Comparison of ENCODE assay signal across 22 cellular contexts in the genomic region with DNA sequence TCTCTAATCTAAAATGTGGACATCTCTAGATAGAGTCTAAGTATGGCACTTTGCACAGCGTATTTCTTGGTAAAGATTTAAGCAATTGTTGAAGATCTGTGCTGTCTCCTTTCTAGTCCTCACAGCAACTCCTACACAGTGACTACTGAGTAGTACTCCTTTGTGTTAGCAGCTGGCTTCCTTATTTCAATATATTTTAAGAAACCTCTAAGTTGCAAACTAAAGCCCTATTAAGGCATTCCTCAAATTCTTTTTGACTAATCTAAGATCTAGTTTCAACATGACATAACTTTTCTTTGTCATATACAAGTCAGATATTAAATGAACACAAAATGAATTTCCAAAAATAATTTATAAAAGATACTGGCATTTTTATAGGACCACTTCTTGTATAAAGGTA.
DNase-seq lines count a peak whose midpoint lies in the region; ATAC-seq and TF ChIP-seq lines count a peak whose summit lies in the region.
"Had no signal": no experiment of that assay in that cellular context is flagged by ENCODE, and none has a peak within 500 bp of the region (broad histone marks: within the 10 kb centered on the region; RNA-seq: fewer than 3 reads in every experiment).

No MANE protein-coding gene starts in this region.

- no peaks in the 10 kb centered on the region for H3K4me1 Mint-ChIP-seq in stimulated activated memory B cell treated with anti-CD40 and anti-IgM and Interleukin-4, amounts not matched to agents 10 μg/mL and 1 μg/mL and 100 μg/mL, for 72 hours
- H3K4me1 Mint-ChIP-seq: CD14-positive monocyte had no signal

- no peak for TF ChIP-seq CTCF in fibroblast of mammary gland (conservative IDR thresholded peaks at IDR 0.05; ENCODE audit: control insufficient read depth, insufficient read depth, low read depth, low read length)

- no peak for ATAC-seq in HG03432 (IDR thresholded peaks at IDR 0.05; ENCODE audit: unreplicated experiment)
- ATAC-seq in GM21619 (IDR thresholded peaks at IDR 0.05; ENCODE audit: unreplicated experiment), result no peak
- ATAC-seq in stimulated activated memory B cell treated with anti-CD40 and anti-IgM and Interleukin-4, amounts not matched to agents 10 μg/mL and 1 μg/mL and 100 μg/mL, for 72 hours, result no peak
- ATAC-seq: GM23338; left ventricle myocardium superior; naive thymus-derived CD4-positive, alpha-beta T cell; psoas muscle had no signal

- H3K27ac Mint-ChIP-seq in stimulated activated memory B cell treated with anti-CD40 and anti-IgM and Interleukin-4, amounts not matched to agents 10 μg/mL and 1 μg/mL and 100 μg/mL, for 72 hours, result no peak overlapping the region
- H3K27ac Mint-ChIP-seq: activated naive CD4-positive, alpha-beta T cell treated with anti-CD3 and anti-CD28 coated beads for 36 hours; CD14-positive monocyte; naive thymus-derived CD4-positive, alpha-beta T cell had no signal

- H3K36me3 Mint-ChIP-seq in stimulated activated memory B cell treated with anti-CD40 and anti-IgM and Interleukin-4, amounts not matched to agents 10 μg/mL and 1 μg/mL and 100 μg/mL, for 72 hours, result no peaks in the 10 kb centered on the region
- H3K36me3 Mint-ChIP-seq: CD14-positive monocyte; naive thymus-derived CD4-positive, alpha-beta T cell had no signal

- peak; percentile 70 for DNase-seq in EL
- peak; percentile 17 for DNase-seq in OCI-M1 (lab: John Stamatoyannopoulos, UW)
- peak; percentile 48 for DNase-seq in fibroblast of mammary gland (ENCODE audit: low read depth)
- peak; percentile 7 for DNase-seq in putamen (ENCODE audit: low spot score)
- DNase-seq in NCI-H2081 (lab: John Stamatoyannopoulos, UW), result no peak
- DNase-seq: activated CD8-positive, alpha-beta memory T cell treated with anti-CD3 and anti-CD28 coated beads, Interleukin-2, amount 50 U/mL, for 48 hours; activated naive CD4-positive, alpha-beta T cell treated with anti-CD3 and anti-CD28 coated beads for 36 hours; brain microvascular endothelial cell; DMS79 treated with DMSO at 0.1 percent for 48 hours; esophagus squamous epithelium; left ventricle myocardium superior; naive thymus-derived CD4-positive, alpha-beta T cell; NCI-H1105 treated with DMSO at 0.1 percent for 48 hours; NCI-H345; psoas muscle; SHP77 treated with DMSO at 0.1 percent for 48 hours had no signal

- peaks cover 19% of the 10 kb centered on the region for H3K27me3 Mint-ChIP-seq in stimulated activated memory B cell treated with anti-CD40 and anti-IgM and Interleukin-4, amounts not matched to agents 10 μg/mL and 1 μg/mL and 100 μg/mL, for 72 hours

- no peak overlapping the region for H3K4me3 Mint-ChIP-seq in stimulated activated memory B cell treated with anti-CD40 and anti-IgM and Interleukin-4, amounts not matched to agents 10 μg/mL and 1 μg/mL and 100 μg/mL, for 72 hours
- H3K4me3 Mint-ChIP-seq: activated naive CD4-positive, alpha-beta T cell treated with anti-CD3 and anti-CD28 coated beads for 36 hours; CD14-positive monocyte; GM23338; naive thymus-derived CD4-positive, alpha-beta T cell had no signal

- H3K4me3 ChIP-seq in fibroblast of mammary gland (ENCODE audit: control insufficient read depth, low read depth, low read length), result no peak overlapping the region
- H3K4me3 ChIP-seq: esophagus squamous epithelium, GM23338, psoas muscle, suprapubic skin had no signal

- no peaks in the 10 kb centered on the region for H3K9me3 Mint-ChIP-seq in stimulated activated memory B cell treated with anti-CD40 and anti-IgM and Interleukin-4, amounts not matched to agents 10 μg/mL and 1 μg/mL and 100 μg/mL, for 72 hours
- H3K9me3 Mint-ChIP-seq: activated naive CD4-positive, alpha-beta T cell treated with anti-CD3 and anti-CD28 coated beads for 36 hours; GM23338 had no signal

Comparison
In these comparisons a context has a peak if more than half of its experiments do, and no peak if none do; other contexts are left out.
1. DNase-seq: peak in EL (single experiment), OCI-M1 (single experiment), fibroblast of mammary gland (single experiment) and putamen (single experiment); none in NCI-H2081 (0 of 2).